In the genomic region with DNA sequence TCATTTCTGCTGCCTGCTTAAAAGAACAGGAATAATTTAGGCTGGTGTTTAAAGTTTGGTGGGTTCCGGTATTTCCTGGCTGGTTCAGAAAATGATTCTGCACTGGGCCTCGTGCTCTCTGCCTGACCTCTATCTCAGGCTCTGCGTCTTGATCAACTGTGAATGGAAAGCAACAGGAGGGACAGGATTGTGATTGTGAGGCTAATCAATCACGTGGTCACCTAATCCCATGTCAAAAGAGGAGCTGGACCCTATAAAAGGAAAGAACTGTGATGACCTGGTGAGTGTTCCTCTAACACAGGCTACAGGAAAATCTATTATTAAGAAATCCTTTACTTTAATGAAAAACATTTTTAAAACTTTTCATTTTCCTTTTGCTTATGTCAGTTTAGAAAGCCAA, we compare ENCODE assay signal across 9 cellular contexts. TPM values are rescaled to one million over a fixed set of nuclear protein-coding genes. Genes with fewer than 3 reads are reported as not detected.
DNase-seq lines count a peak whose midpoint lies in the region; ATAC-seq and TF ChIP-seq lines count a peak whose summit lies in the region.
"Had no signal": no experiment of that assay in that cellular context is flagged by ENCODE, and none has a peak within 500 bp of the region (broad histone marks: within the 10 kb centered on the region; RNA-seq: fewer than 3 reads in every experiment).

A gene with protein sequence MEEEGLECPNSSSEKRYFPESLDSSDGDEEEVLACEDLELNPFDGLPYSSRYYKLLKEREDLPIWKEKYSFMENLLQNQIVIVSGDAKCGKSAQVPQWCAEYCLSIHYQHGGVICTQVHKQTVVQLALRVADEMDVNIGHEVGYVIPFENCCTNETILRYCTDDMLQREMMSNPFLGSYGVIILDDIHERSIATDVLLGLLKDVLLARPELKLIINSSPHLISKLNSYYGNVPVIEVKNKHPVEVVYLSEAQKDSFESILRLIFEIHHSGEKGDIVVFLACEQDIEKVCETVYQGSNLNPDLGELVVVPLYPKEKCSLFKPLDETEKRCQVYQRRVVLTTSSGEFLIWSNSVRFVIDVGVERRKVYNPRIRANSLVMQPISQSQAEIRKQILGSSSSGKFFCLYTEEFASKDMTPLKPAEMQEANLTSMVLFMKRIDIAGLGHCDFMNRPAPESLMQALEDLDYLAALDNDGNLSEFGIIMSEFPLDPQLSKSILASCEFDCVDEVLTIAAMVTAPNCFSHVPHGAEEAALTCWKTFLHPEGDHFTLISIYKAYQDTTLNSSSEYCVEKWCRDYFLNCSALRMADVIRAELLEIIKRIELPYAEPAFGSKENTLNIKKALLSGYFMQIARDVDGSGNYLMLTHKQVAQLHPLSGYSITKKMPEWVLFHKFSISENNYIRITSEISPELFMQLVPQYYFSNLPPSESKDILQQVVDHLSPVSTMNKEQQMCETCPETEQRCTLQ (minus strand): TSS at position 101 of the 400 bp plus-strand sequence. CDS start 468 bp downstream, outside the sequence.

- peaks cover 10 to 16% (median 16%) of the 10 kb centered on the region in 3 donors for H3K36me3 Mint-ChIP-seq in immature natural killer cell

- no peak within 1 kb of the TSS for H3K27ac ChIP-seq in skeletal muscle tissue (ENCODE audit: low read depth, low read length)

- H3K4me1 ChIP-seq in skeletal muscle tissue (ENCODE audit: control insufficient read depth in 3 of 3, insufficient read depth in 3 of 3, low read length in 3 of 3): no peaks in the 10 kb centered on the region

- no peak within 1 kb of the TSS for H3K4me3 ChIP-seq in skeletal muscle tissue (ENCODE audit: low read length in 3 of 3)

- no peak for TF ChIP-seq POLR2A in GM18505 (IDR thresholded peaks at IDR 0.05; ENCODE audit: borderline replicate concordance, extremely low read depth, insufficient read depth, insufficient read length)

- no peaks in the 10 kb centered on the region for H3K27me3 ChIP-seq in skeletal muscle tissue (ENCODE audit: control insufficient read depth in 3 of 3, insufficient read depth in 3 of 3, low read length in 3 of 3)

- no peak within 1 kb of the TSS for H3K9ac ChIP-seq in skeletal muscle tissue (ENCODE audit: low read depth in 1 of 3, low read length in 3 of 3)

- no peak for ATAC-seq in GM18505 (IDR thresholded peaks at IDR 0.05; ENCODE audit: unreplicated experiment)
- ATAC-seq: stimulated activated naive B cell treated with anti-CD40 and anti-IgM and Interleukin-4, amounts not matched to agents 10 μg/mL and 1 μg/mL and 100 μg/mL, for 72 hours had no signal

- peaks cover 7 to 10% (median 9%) of the 10 kb centered on the region in 3 donors for H3K36me3 ChIP-seq in skeletal muscle tissue (ENCODE audit: control insufficient read depth in 3 of 3, insufficient read depth in 3 of 3, low read length in 3 of 3)

- H3K27ac Mint-ChIP-seq in immature natural killer cell: no peak within 1 kb of the TSS
- H3K27ac Mint-ChIP-seq: stimulated activated naive B cell treated with anti-CD40 and anti-IgM and Interleukin-4, amounts not matched to agents 10 μg/mL and 1 μg/mL and 100 μg/mL, for 72 hours had no signal

- H3K9me3 ChIP-seq in skeletal muscle tissue (ENCODE audit: control insufficient read depth in 3 of 3, low read length in 3 of 3): no peaks in the 10 kb centered on the region

- H3K4me3 Mint-ChIP-seq in immature natural killer cell: no peak within 1 kb of the TSS
- H3K4me3 Mint-ChIP-seq: stimulated activated naive B cell treated with anti-CD40 and anti-IgM and Interleukin-4, amounts not matched to agents 10 μg/mL and 1 μg/mL and 100 μg/mL, for 72 hours had no signal

- H3K4me1 Mint-ChIP-seq in immature natural killer cell: peaks cover 0 to 2% of the 10 kb centered on the region in 2 donors
- H3K4me1 Mint-ChIP-seq: stimulated activated naive B cell treated with anti-CD40 and anti-IgM and Interleukin-4, amounts not matched to agents 10 μg/mL and 1 μg/mL and 100 μg/mL, for 72 hours had no signal

- no peaks in the 10 kb centered on the region for H3K9me3 Mint-ChIP-seq in immature natural killer cell
- H3K9me3 Mint-ChIP-seq: stimulated activated naive B cell treated with anti-CD40 and anti-IgM and Interleukin-4, amounts not matched to agents 10 μg/mL and 1 μg/mL and 100 μg/mL, for 72 hours had no signal

- H3K27me3 Mint-ChIP-seq in immature natural killer cell (ENCODE audit: low read depth in 3 of 3): peaks cover 0 to 4% (median 0%) of the 10 kb centered on the region in 3 donors
- H3K27me3 Mint-ChIP-seq: stimulated activated naive B cell treated with anti-CD40 and anti-IgM and Interleukin-4, amounts not matched to agents 10 μg/mL and 1 μg/mL and 100 μg/mL, for 72 hours had no signal

- no peak for DNase-seq in LHCN-M2 (ENCODE audit: low read depth)
- no peak for DNase-seq in cerebellum (ENCODE audit: low spot score)
- DNase-seq in immature natural killer cell: no peak
- no peak for DNase-seq in NCI-H446 (lab: John Stamatoyannopoulos, UW)
- no peak for DNase-seq in superior temporal gyrus (ENCODE audit: extremely low spot score)
- no peak for DNase-seq in NCI-H1105 (lab: John Stamatoyannopoulos, UW)
- DNase-seq: stimulated activated naive B cell treated with anti-CD40 and anti-IgM and Interleukin-4, amounts not matched to agents 10 μg/mL and 1 μg/mL and 100 μg/mL, for 72 hours had no signal

RNA-seq across cellular contexts. Expression of the gene that starts here (rescaled TPM):
- total RNA-seq in LHCN-M2 (2014; rRNA removed) (37.4 and 38.7 TPM in 2 replicates), cerebellum (16.2 TPM), skeletal muscle tissue (21.9 TPM)
- polyA plus RNA-seq in LHCN-M2 (2012): 12.8 TPM
- polyA plus RNA-seq in immature natural killer cell: 10 to 100 TPM; 17.5 to 28.8 (median 19.0) TPM
